Comparison of ENCODE assay signal across 11 cellular contexts in genomic region chr7:106165328-106165727, GRCh38. TPM values are rescaled to one million over a fixed set of nuclear protein-coding genes. Genes with fewer than 3 reads are reported as not detected.
DNase-seq lines count a peak whose midpoint lies in the region; ATAC-seq and TF ChIP-seq lines count a peak whose summit lies in the region.
"Had no signal": no experiment of that assay in that cellular context is flagged by ENCODE, and none has a peak within 500 bp of the region (broad histone marks: within the 10 kb centered on the region; RNA-seq: fewer than 3 reads in every experiment).

No MANE protein-coding gene starts in this region.

- ATAC-seq in HG02610 (IDR thresholded peaks at IDR 0.05; ENCODE audit: unreplicated experiment) (peak; percentile 50), foreskin keratinocyte (peak; percentile 23)
- ATAC-seq: activated CD8-positive, alpha-beta T cell treated with anti-CD3 and anti-CD28 coated beads for 36 hours; HCT116 had no signal

- no peaks in the 10 kb centered on the region for H3K27me3 ChIP-seq in adipocyte (replicated peaks; ENCODE audit: control insufficient read depth, insufficient read depth, low read length)
- peaks cover 5% of the 10 kb centered on the region for H3K27me3 ChIP-seq in foreskin keratinocyte

- no peak overlapping the region for H3K9ac ChIP-seq in adipocyte (ENCODE audit: low read length)

- DNase-seq in AG20443 (ENCODE audit: low spot score) (peak; percentile 53), adipocyte (ENCODE audit: low read depth) (peak; percentile 60), foreskin keratinocyte (peak in 1 of 2 donors; percentile 35), NCI-H1105 (lab: John Stamatoyannopoulos, UW) (no peak), hypothalamus (lab: John Stamatoyannopoulos, UW) (no peak)
- no peak for DNase-seq in stimulated activated CD4-positive, alpha-beta T cell treated with anti-CD3 and anti-CD28 coated beads, Interleukin-4, amount 100 ng/mL, for 4 hours
- no peak for DNase-seq in effector CD8-positive, alpha-beta T cell (lab: John Stamatoyannopoulos, UW)
- DNase-seq: activated CD8-positive, alpha-beta T cell treated with anti-CD3 and anti-CD28 coated beads for 36 hours; islet precursor cell had no signal

- H3K27ac ChIP-seq in foreskin keratinocyte, result no peak overlapping the region

- H3K9me3 ChIP-seq in adipocyte (ENCODE audit: control insufficient read depth, low read length), result peaks cover 17% of the 10 kb centered on the region

- no peak for TF ChIP-seq CTCF in foreskin keratinocyte (conservative IDR thresholded peaks at IDR 0.05)

- no peak overlapping the region for H3K4me3 ChIP-seq in adipocyte (ENCODE audit: low read length)

- H3K36me3 ChIP-seq in adipocyte (ENCODE audit: control insufficient read depth, insufficient read depth, low read length, severe bottlenecking), result no peaks in the 10 kb centered on the region

- H3K4me1 ChIP-seq in adipocyte (ENCODE audit: control insufficient read depth, insufficient read depth, low read length) (peaks cover 37% of the 10 kb centered on the region), foreskin keratinocyte (no peaks in the 10 kb centered on the region)

RNA-seq across cellular contexts. Expression of gene SYPL1, which starts 53.2 kb away (rescaled TPM):
- 94.3 and 98.9 TPM in 2 replicates for total RNA-seq in foreskin keratinocyte
- polyA plus RNA-seq in foreskin keratinocyte, result 70.4 and 86.3 TPM in 2 replicates

Comparison
In these comparisons a context has a peak if more than half of its experiments do, and no peak if none do; other contexts are left out.
1. DNase-seq: peak in AG20443 (single experiment) and adipocyte (single experiment); none in stimulated activated CD4-positive, alpha-beta T cell treated with anti-CD3 and anti-CD28 coated beads, Interleukin-4, amount 100 ng/mL, for 4 hours (0 of 2), NCI-H1105 (single experiment), effector CD8-positive, alpha-beta T cell (single experiment) and hypothalamus (0 of 51).